ENCODE assay signal across 9 cellular contexts in the genomic region with DNA sequence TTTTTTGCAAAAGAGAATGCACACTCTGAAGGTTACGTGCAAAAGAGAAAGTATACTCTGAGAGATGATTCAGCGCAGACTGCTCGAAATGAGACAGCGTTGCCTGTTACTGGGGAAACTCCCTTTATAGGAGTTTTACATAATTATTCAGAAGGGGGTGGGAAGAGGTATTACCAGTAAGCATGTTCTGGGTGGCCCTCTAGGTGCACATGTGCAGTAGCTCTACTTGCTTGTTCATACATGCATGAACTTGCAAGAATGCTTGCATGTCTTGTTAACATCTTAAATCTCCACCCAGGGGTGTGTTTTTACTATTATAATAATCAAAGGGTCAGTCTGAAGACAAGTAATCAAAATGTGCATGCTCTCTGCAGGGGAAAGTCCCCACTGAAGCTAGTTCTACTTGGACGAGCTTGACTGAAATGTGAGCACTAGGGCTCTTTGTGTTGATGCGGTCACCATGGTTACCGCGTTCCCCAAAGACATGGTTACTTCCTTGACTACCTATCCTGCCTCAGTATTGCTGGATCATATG.
DNase-seq lines count a peak whose midpoint lies in the region; ATAC-seq and TF ChIP-seq lines count a peak whose summit lies in the region.
"Had no signal": no experiment of that assay in that cellular context is flagged by ENCODE, and none has a peak within 500 bp of the region (broad histone marks: within the 10 kb centered on the region; RNA-seq: fewer than 3 reads in every experiment).

No MANE protein-coding gene starts in this region.

- no peak overlapping the region for H3K4me3 ChIP-seq in epithelial cell of proximal tubule (ENCODE audit: low read depth, low read length)
- H3K4me3 ChIP-seq in brain microvascular endothelial cell (ENCODE audit: low read depth, low read length): no peak overlapping the region
- H3K4me3 ChIP-seq: SJSA1 had no signal

- DNase-seq in NCI-H2029 (lab: John Stamatoyannopoulos, UW) (peak; percentile 59), NCI-H2029 treated with DMSO at 0.1 percent for 48 hours (lab: John Stamatoyannopoulos, UW) (no peak), RPMI8226 (peak; percentile 5), epithelial cell of proximal tubule (ENCODE audit: low read depth) (peak; percentile 64), globus pallidus (ENCODE audit: low spot score) (no peak), brain microvascular endothelial cell (no peak), HuH-7.5 (ENCODE audit: low spot score) (no peak)

- H3K36me3 ChIP-seq in brain microvascular endothelial cell (replicated peaks): no peaks in the 10 kb centered on the region
- H3K36me3 ChIP-seq: SJSA1 had no signal

- peak; percentile 96 for ATAC-seq in HG02938 (IDR thresholded peaks at IDR 0.05; ENCODE audit: unreplicated experiment)

- no peaks in the 10 kb centered on the region for H3K27me3 ChIP-seq in brain microvascular endothelial cell (replicated peaks)

- no peak overlapping the region for H3K27ac ChIP-seq in brain microvascular endothelial cell
- H3K27ac ChIP-seq: SJSA1 had no signal

- in situ Hi-C loops in brain microvascular endothelial cell (cut with HindIII; ENCODE audit: low pct_ligation_motif_present, low sequenced_read_pairs): no loop called here

- TF ChIP-seq CTCF in epithelial cell of proximal tubule (conservative IDR thresholded peaks at IDR 0.05; ENCODE audit: low read depth, low read length): no peak
- no peak for TF ChIP-seq CTCF in brain microvascular endothelial cell (IDR thresholded peaks at IDR 0.05; ENCODE audit: low read depth, low read length, missing control alignments)

Comparison
In these comparisons a context has a peak if more than half of its experiments do, and no peak if none do; other contexts are left out.
1. DNase-seq: peak in NCI-H2029 (single experiment), RPMI8226 (single experiment) and epithelial cell of proximal tubule (single experiment); none in NCI-H2029 treated with DMSO at 0.1 percent for 48 hours (single experiment), globus pallidus (single experiment), brain microvascular endothelial cell (single experiment) and HuH-7.5 (single experiment).